ENCODE assay signal across 24 cellular contexts in the genomic region with DNA sequence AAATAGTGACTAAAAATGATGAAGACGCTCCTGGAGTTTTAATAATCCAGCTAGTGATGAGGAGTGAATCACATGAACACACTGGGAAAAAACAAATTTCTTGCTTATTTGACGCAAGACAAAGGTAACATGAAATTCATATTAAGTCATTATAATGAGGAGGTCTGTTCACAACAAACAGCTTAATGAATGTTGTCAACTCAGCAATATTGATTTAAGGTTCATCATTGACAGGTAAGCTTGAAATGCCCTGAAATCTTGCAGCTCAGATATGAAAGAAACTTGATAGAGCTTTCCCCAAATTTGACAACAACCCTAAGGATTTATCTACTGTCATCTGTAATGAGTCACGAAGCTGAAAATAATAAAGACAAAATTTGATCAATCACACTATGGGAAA.
"Had no signal": no experiment of that assay in that cellular context is flagged by ENCODE, and none has a peak within 500 bp of the region (broad histone marks: within the 10 kb centered on the region; RNA-seq: fewer than 3 reads in every experiment).

No MANE protein-coding gene starts in this region.

- H3K36me3 ChIP-seq: esophagus squamous epithelium, gastrocnemius medialis, heart right ventricle, left lung, lower lobe of right lung had no signal

- ATAC-seq: effector memory CD8-positive, alpha-beta T cell; esophagus mucosa; gastrocnemius medialis; left lung; mucosa of descending colon; naive thymus-derived CD8-positive, alpha-beta T cell had no signal

- H3K4me3 ChIP-seq: esophagus squamous epithelium, gastrocnemius medialis, heart right ventricle, left lung, lower lobe of right lung, mucosa of descending colon had no signal

- H3K4me1 ChIP-seq: esophagus squamous epithelium, left lung, lower lobe of right lung had no signal

- DNase-seq: cortex of kidney; effector CD8-positive, alpha-beta T cell; effector memory CD8-positive, alpha-beta T cell; endodermal cell; erythroblast; esophagus squamous epithelium; foreskin fibroblast; foreskin melanocyte; gastrocnemius medialis; glutamatergic neuron; hippocampal formation; left cardiac atrium; left lung; lower lobe of right lung; mesenchymal stem cell; mucosa of descending colon; naive B cell; naive thymus-derived CD8-positive, alpha-beta T cell had no signal

- H3K27me3 ChIP-seq: esophagus squamous epithelium, gastrocnemius medialis, left lung had no signal

- FAIRE-seq: endometrium, islet of Langerhans, keratinocyte had no signal

- H3K9me3 ChIP-seq: esophagus squamous epithelium, gastrocnemius medialis, heart right ventricle, left lung, lower lobe of right lung, mucosa of descending colon had no signal

- H3K27ac ChIP-seq: epithelial cell of prostate, esophagus squamous epithelium, gastrocnemius medialis, left lung, lower lobe of right lung had no signal
